In the genomic region with DNA sequence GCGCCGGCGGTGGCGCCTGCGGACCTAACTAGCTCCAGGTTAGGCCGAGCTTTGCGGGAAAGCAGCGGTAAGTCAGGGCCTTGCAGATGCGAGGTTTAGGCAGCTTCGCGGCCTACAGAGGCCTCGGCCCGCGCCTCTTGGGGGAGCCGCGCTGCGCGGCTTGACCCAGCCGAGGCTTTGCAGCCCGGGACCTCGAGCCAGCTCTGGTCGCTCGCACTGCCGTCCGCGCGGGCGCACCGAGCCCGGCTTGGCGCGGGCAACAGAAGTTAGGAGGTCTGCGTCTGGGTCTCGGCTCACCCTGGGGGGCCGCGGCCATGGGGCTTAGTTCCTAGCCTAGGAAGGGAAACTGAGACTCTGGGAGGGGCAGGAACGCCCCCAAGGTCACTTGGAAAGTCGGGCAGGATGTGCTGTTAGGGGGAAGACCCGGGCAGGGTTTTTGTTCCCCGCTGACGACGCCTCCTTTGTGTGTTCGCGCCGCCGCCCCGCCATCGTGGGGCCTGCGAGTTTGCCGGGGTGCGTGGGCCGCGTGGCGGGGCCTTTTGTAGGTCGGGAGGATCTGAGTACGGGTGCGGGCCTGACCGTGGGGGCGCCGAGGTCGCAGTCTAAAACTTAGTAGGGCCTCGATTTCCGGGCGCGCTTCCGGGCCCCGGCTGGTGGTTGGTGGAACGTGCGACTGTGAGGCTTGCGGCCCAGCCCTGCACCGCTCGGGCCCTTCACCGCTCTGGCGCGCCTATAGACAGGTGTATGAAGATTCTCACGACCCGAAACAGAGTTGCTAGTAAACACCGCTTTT, we compare ENCODE assay signal across 1 cellular context.
TF ChIP-seq lines count a peak whose summit lies in the region.

No MANE protein-coding gene starts in this region.

TF ChIP-seq in WTC11, 78 proteins besides CTCF, POLR2A, EP300 and RAD21 (continued from another document and continues in another):
- TF ChIP-seq, protein P1, sequence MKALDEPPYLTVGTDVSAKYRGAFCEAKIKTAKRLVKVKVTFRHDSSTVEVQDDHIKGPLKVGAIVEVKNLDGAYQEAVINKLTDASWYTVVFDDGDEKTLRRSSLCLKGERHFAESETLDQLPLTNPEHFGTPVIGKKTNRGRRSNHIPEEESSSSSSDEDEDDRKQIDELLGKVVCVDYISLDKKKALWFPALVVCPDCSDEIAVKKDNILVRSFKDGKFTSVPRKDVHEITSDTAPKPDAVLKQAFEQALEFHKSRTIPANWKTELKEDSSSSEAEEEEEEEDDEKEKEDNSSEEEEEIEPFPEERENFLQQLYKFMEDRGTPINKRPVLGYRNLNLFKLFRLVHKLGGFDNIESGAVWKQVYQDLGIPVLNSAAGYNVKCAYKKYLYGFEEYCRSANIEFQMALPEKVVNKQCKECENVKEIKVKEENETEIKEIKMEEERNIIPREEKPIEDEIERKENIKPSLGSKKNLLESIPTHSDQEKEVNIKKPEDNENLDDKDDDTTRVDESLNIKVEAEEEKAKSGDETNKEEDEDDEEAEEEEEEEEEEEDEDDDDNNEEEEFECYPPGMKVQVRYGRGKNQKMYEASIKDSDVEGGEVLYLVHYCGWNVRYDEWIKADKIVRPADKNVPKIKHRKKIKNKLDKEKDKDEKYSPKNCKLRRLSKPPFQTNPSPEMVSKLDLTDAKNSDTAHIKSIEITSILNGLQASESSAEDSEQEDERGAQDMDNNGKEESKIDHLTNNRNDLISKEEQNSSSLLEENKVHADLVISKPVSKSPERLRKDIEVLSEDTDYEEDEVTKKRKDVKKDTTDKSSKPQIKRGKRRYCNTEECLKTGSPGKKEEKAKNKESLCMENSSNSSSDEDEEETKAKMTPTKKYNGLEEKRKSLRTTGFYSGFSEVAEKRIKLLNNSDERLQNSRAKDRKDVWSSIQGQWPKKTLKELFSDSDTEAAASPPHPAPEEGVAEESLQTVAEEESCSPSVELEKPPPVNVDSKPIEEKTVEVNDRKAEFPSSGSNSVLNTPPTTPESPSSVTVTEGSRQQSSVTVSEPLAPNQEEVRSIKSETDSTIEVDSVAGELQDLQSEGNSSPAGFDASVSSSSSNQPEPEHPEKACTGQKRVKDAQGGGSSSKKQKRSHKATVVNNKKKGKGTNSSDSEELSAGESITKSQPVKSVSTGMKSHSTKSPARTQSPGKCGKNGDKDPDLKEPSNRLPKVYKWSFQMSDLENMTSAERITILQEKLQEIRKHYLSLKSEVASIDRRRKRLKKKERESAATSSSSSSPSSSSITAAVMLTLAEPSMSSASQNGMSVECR (CRISPR knock-in tag; IDR thresholded peaks at IDR 0.05; ENCODE audit: borderline replicate concordance), result peak; percentile 73; the same call in 1 of the 2 replicates
- TF ChIP-seq CREM (CRISPR knock-in tag; IDR thresholded peaks at IDR 0.05), result peak; percentile 49; the same call in 1 of the 2 replicates
- no peak for TF ChIP-seq ZNF232 (CRISPR knock-in tag; IDR thresholded peaks at IDR 0.05)
- TF ChIP-seq KAT7 (CRISPR knock-in tag; IDR thresholded peaks at IDR 0.05; ENCODE audit: borderline replicate concordance), result no peak; the same call in 1 of the 2 replicates
- TF ChIP-seq, protein P2, sequence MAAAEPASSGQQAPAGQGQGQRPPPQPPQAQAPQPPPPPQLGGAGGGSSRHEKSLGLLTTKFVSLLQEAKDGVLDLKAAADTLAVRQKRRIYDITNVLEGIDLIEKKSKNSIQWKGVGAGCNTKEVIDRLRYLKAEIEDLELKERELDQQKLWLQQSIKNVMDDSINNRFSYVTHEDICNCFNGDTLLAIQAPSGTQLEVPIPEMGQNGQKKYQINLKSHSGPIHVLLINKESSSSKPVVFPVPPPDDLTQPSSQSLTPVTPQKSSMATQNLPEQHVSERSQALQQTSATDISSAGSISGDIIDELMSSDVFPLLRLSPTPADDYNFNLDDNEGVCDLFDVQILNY (CRISPR knock-in tag; IDR thresholded peaks at IDR 0.05), result 0 out of 2 replicates have a peak, but pooled peaks have one; percentile 21
- no peak for TF ChIP-seq EMX1 (CRISPR knock-in tag; IDR thresholded peaks at IDR 0.05)
- peak; percentile 25; the same call in 1 of the 2 replicates for TF ChIP-seq FOXK1 (CRISPR knock-in tag; IDR thresholded peaks at IDR 0.05)
- TF ChIP-seq, protein P3, sequence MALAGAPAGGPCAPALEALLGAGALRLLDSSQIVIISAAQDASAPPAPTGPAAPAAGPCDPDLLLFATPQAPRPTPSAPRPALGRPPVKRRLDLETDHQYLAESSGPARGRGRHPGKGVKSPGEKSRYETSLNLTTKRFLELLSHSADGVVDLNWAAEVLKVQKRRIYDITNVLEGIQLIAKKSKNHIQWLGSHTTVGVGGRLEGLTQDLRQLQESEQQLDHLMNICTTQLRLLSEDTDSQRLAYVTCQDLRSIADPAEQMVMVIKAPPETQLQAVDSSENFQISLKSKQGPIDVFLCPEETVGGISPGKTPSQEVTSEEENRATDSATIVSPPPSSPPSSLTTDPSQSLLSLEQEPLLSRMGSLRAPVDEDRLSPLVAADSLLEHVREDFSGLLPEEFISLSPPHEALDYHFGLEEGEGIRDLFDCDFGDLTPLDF (CRISPR knock-in tag; IDR thresholded peaks at IDR 0.05), result no peak
- TF ChIP-seq RELA (CRISPR knock-in tag; IDR thresholded peaks at IDR 0.05; ENCODE audit: borderline replicate concordance), result 0 out of 2 replicates have a peak, but pooled peaks have one; percentile 20
- TF ChIP-seq, protein P4, sequence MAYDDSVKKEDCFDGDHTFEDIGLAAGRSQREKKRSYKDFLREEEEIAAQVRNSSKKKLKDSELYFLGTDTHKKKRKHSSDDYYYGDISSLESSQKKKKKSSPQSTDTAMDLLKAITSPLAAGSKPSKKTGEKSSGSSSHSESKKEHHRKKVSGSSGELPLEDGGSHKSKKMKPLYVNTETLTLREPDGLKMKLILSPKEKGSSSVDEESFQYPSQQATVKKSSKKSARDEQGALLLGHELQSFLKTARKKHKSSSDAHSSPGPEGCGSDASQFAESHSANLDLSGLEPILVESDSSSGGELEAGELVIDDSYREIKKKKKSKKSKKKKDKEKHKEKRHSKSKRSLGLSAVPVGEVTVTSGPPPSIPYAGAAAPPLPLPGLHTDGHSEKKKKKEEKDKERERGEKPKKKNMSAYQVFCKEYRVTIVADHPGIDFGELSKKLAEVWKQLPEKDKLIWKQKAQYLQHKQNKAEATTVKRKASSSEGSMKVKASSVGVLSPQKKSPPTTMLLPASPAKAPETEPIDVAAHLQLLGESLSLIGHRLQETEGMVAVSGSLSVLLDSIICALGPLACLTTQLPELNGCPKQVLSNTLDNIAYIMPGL (CRISPR knock-in tag; IDR thresholded peaks at IDR 0.05), result peak; percentile 70; the same call in 1 of the 2 replicates
- TF ChIP-seq, protein P5, sequence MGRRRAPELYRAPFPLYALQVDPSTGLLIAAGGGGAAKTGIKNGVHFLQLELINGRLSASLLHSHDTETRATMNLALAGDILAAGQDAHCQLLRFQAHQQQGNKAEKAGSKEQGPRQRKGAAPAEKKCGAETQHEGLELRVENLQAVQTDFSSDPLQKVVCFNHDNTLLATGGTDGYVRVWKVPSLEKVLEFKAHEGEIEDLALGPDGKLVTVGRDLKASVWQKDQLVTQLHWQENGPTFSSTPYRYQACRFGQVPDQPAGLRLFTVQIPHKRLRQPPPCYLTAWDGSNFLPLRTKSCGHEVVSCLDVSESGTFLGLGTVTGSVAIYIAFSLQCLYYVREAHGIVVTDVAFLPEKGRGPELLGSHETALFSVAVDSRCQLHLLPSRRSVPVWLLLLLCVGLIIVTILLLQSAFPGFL (CRISPR knock-in tag; IDR thresholded peaks at IDR 0.05; ENCODE audit: borderline replicate concordance), result no peak
- TF ChIP-seq, protein P6, sequence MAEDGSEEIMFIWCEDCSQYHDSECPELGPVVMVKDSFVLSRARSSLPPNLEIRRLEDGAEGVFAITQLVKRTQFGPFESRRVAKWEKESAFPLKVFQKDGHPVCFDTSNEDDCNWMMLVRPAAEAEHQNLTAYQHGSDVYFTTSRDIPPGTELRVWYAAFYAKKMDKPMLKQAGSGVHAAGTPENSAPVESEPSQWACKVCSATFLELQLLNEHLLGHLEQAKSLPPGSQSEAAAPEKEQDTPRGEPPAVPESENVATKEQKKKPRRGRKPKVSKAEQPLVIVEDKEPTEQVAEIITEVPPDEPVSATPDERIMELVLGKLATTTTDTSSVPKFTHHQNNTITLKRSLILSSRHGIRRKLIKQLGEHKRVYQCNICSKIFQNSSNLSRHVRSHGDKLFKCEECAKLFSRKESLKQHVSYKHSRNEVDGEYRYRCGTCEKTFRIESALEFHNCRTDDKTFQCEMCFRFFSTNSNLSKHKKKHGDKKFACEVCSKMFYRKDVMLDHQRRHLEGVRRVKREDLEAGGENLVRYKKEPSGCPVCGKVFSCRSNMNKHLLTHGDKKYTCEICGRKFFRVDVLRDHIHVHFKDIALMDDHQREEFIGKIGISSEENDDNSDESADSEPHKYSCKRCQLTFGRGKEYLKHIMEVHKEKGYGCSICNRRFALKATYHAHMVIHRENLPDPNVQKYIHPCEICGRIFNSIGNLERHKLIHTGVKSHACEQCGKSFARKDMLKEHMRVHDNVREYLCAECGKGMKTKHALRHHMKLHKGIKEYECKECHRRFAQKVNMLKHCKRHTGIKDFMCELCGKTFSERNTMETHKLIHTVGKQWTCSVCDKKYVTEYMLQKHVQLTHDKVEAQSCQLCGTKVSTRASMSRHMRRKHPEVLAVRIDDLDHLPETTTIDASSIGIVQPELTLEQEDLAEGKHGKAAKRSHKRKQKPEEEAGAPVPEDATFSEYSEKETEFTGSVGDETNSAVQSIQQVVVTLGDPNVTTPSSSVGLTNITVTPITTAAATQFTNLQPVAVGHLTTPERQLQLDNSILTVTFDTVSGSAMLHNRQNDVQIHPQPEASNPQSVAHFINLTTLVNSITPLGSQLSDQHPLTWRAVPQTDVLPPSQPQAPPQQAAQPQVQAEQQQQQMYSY (CRISPR knock-in tag; IDR thresholded peaks at IDR 0.05), result no peak
- no peak for TF ChIP-seq GRHL2 (CRISPR knock-in tag; IDR thresholded peaks at IDR 0.05; ENCODE audit: insufficient replicate concordance, severe bottlenecking)
- TF ChIP-seq, protein P7, sequence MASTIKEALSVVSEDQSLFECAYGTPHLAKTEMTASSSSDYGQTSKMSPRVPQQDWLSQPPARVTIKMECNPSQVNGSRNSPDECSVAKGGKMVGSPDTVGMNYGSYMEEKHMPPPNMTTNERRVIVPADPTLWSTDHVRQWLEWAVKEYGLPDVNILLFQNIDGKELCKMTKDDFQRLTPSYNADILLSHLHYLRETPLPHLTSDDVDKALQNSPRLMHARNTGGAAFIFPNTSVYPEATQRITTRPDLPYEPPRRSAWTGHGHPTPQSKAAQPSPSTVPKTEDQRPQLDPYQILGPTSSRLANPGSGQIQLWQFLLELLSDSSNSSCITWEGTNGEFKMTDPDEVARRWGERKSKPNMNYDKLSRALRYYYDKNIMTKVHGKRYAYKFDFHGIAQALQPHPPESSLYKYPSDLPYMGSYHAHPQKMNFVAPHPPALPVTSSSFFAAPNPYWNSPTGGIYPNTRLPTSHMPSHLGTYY (CRISPR knock-in tag; IDR thresholded peaks at IDR 0.05), result no peak
- TF ChIP-seq, protein P8, sequence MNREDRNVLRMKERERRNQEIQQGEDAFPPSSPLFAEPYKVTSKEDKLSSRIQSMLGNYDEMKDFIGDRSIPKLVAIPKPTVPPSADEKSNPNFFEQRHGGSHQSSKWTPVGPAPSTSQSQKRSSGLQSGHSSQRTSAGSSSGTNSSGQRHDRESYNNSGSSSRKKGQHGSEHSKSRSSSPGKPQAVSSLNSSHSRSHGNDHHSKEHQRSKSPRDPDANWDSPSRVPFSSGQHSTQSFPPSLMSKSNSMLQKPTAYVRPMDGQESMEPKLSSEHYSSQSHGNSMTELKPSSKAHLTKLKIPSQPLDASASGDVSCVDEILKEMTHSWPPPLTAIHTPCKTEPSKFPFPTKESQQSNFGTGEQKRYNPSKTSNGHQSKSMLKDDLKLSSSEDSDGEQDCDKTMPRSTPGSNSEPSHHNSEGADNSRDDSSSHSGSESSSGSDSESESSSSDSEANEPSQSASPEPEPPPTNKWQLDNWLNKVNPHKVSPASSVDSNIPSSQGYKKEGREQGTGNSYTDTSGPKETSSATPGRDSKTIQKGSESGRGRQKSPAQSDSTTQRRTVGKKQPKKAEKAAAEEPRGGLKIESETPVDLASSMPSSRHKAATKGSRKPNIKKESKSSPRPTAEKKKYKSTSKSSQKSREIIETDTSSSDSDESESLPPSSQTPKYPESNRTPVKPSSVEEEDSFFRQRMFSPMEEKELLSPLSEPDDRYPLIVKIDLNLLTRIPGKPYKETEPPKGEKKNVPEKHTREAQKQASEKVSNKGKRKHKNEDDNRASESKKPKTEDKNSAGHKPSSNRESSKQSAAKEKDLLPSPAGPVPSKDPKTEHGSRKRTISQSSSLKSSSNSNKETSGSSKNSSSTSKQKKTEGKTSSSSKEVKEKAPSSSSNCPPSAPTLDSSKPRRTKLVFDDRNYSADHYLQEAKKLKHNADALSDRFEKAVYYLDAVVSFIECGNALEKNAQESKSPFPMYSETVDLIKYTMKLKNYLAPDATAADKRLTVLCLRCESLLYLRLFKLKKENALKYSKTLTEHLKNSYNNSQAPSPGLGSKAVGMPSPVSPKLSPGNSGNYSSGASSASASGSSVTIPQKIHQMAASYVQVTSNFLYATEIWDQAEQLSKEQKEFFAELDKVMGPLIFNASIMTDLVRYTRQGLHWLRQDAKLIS (CRISPR knock-in tag; IDR thresholded peaks at IDR 0.05; ENCODE audit: borderline replicate concordance), result no peak
- no peak; the same call in 1 of the 2 replicates for TF ChIP-seq NR2C2 (CRISPR knock-in tag; IDR thresholded peaks at IDR 0.05)
- no peak for TF ChIP-seq FOXJ3 (CRISPR knock-in tag; IDR thresholded peaks at IDR 0.05; ENCODE audit: borderline replicate concordance)
- TF ChIP-seq, protein P9, sequence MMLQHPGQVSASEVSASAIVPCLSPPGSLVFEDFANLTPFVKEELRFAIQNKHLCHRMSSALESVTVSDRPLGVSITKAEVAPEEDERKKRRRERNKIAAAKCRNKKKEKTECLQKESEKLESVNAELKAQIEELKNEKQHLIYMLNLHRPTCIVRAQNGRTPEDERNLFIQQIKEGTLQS (CRISPR knock-in tag; conservative IDR thresholded peaks at IDR 0.05), result no peak
- TF ChIP-seq TP53 (CRISPR knock-in tag; IDR thresholded peaks at IDR 0.05), result 0 out of 2 replicates have a peak, but pooled peaks have one; percentile 8
- TF ChIP-seq ZNF423 (CRISPR knock-in tag; IDR thresholded peaks at IDR 0.05), result no peak
- no peak for TF ChIP-seq TEAD4 (CRISPR knock-in tag; IDR thresholded peaks at IDR 0.05)
- TF ChIP-seq, protein P10, sequence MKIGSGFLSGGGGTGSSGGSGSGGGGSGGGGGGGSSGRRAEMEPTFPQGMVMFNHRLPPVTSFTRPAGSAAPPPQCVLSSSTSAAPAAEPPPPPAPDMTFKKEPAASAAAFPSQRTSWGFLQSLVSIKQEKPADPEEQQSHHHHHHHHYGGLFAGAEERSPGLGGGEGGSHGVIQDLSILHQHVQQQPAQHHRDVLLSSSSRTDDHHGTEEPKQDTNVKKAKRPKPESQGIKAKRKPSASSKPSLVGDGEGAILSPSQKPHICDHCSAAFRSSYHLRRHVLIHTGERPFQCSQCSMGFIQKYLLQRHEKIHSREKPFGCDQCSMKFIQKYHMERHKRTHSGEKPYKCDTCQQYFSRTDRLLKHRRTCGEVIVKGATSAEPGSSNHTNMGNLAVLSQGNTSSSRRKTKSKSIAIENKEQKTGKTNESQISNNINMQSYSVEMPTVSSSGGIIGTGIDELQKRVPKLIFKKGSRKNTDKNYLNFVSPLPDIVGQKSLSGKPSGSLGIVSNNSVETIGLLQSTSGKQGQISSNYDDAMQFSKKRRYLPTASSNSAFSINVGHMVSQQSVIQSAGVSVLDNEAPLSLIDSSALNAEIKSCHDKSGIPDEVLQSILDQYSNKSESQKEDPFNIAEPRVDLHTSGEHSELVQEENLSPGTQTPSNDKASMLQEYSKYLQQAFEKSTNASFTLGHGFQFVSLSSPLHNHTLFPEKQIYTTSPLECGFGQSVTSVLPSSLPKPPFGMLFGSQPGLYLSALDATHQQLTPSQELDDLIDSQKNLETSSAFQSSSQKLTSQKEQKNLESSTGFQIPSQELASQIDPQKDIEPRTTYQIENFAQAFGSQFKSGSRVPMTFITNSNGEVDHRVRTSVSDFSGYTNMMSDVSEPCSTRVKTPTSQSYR (CRISPR knock-in tag; IDR thresholded peaks at IDR 0.05), result no peak
- TF ChIP-seq ETV6 (CRISPR knock-in tag; IDR thresholded peaks at IDR 0.05), result peak; percentile 62
- TF ChIP-seq NFYB (CRISPR knock-in tag; conservative IDR thresholded peaks at IDR 0.05; ENCODE audit: low read depth), result no peak
